ENCODE assay signal across 26 cellular contexts in the genomic region with DNA sequence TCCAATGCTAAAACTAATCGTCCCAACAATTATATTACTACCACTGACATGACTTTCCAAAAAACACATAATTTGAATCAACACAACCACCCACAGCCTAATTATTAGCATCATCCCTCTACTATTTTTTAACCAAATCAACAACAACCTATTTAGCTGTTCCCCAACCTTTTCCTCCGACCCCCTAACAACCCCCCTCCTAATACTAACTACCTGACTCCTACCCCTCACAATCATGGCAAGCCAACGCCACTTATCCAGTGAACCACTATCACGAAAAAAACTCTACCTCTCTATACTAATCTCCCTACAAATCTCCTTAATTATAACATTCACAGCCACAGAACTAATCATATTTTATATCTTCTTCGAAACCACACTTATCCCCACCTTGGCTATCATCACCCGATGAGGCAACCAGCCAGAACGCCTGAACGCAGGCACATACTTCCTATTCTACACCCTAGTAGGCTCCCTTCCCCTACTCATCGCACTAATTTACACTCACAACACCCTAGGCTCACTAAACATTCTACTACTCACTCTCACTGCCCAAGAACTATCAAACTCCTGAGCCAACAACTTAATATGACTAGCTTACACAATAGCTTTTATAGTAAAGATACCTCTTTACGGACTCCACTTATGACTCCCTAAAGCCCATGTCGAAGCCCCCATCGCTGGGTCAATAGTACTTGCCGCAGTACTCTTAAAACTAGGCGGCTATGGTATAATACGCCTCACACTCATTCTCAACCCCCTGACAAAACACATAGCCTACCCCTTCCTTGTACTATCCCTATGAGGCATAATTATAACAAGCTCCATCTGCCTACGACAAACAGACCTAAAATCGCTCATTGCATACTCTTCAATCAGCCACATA.
"Had no signal": no experiment of that assay in that cellular context is flagged by ENCODE, and none has a peak within 500 bp of the region (broad histone marks: within the 10 kb centered on the region; RNA-seq: fewer than 3 reads in every experiment).

No MANE protein-coding gene starts in this region.

- DNase-seq: colonic mucosa; cortex of kidney; effector CD8-positive, alpha-beta T cell; effector memory CD8-positive, alpha-beta T cell; endodermal cell; erythroblast; esophagus squamous epithelium; foreskin fibroblast; foreskin melanocyte; gastrocnemius medialis; glutamatergic neuron; head of caudate nucleus; heart right ventricle; hippocampal formation; left cardiac atrium; left lung; left ventricle myocardium superior; lower lobe of right lung; mesenchymal stem cell; mucosa of descending colon; naive B cell had no signal

- ATAC-seq: effector memory CD8-positive, alpha-beta T cell; esophagus mucosa; gastrocnemius medialis; heart right ventricle; left cardiac atrium; left lung; left ventricle myocardium superior; lower lobe of right lung; mucosa of descending colon had no signal

- FAIRE-seq: endometrium, islet of Langerhans, keratinocyte had no signal

- H3K36me3 ChIP-seq: colonic mucosa, esophagus squamous epithelium, gastrocnemius medialis, heart right ventricle, left lung, lower lobe of right lung had no signal

- H3K4me1 ChIP-seq: colonic mucosa, esophagus squamous epithelium, gastrocnemius medialis, heart right ventricle, left lung, lower lobe of right lung had no signal

- H3K9me3 ChIP-seq: colonic mucosa, esophagus squamous epithelium, gastrocnemius medialis, heart right ventricle, left lung, lower lobe of right lung, mucosa of descending colon had no signal

- H3K27me3 ChIP-seq: colonic mucosa, esophagus squamous epithelium, gastrocnemius medialis, heart right ventricle, left lung had no signal

- H3K27ac ChIP-seq: colonic mucosa, epithelial cell of prostate, esophagus squamous epithelium, gastrocnemius medialis, heart right ventricle, left lung, lower lobe of right lung had no signal

- H3K4me3 ChIP-seq: colonic mucosa, esophagus squamous epithelium, gastrocnemius medialis, heart right ventricle, left lung, lower lobe of right lung, mucosa of descending colon had no signal
